In genomic region chr17:48587276-48588073, GRCh38 we compare ENCODE assay signal across 13 cellular contexts. TPM values are rescaled to one million over a fixed set of nuclear protein-coding genes. Genes with fewer than 3 reads are reported as not detected.
DNase-seq lines count a peak whose midpoint lies in the region; ATAC-seq and TF ChIP-seq lines count a peak whose summit lies in the region.
"Had no signal": no experiment of that assay in that cellular context is flagged by ENCODE, and none has a peak within 500 bp of the region (broad histone marks: within the 10 kb centered on the region; RNA-seq: fewer than 3 reads in every experiment).

No MANE protein-coding gene starts in this region.

- 74% methylated on average over 5 of the region's 5 CpGs for WGBS in esophagus muscularis mucosa
- WGBS in smooth muscle cell (ENCODE audit: low lambda C conversion rate): 64% methylated on average over 5 of the region's 5 CpGs

- no peak for TF ChIP-seq POLR2A in esophagus muscularis mucosa (IDR thresholded peaks at IDR 0.05; ENCODE audit: low read depth)

- ATAC-seq in HG02571 (IDR thresholded peaks at IDR 0.05; ENCODE audit: unreplicated experiment): no peak
- ATAC-seq: activated CD8-positive, alpha-beta T cell treated with anti-CD3 and anti-CD28 coated beads, Interleukin-2, amount 10 ng/mL, durations not matched to agents 7 days and 5 days had no signal

- no peak overlapping the region for H2AFZ ChIP-seq in smooth muscle cell (ENCODE audit: low read depth)

- H4K20me1 ChIP-seq in smooth muscle cell (ENCODE audit: low read depth): peaks cover 99% of the 10 kb centered on the region

- peaks cover 0 to 12% (median 0%) of the 10 kb centered on the region in 4 donors for H3K27me3 ChIP-seq in esophagus muscularis mucosa
- H3K27me3 ChIP-seq in smooth muscle cell (ENCODE audit: low read depth): peaks cover 77% of the 10 kb centered on the region

- H3K4me2 ChIP-seq in smooth muscle cell: peak overlapping the region; percentile 51

- TF ChIP-seq CTCF in esophagus muscularis mucosa (IDR thresholded peaks at IDR 0.05) (no peak), smooth muscle cell (IDR thresholded peaks at IDR 0.05; ENCODE audit: borderline replicate concordance, insufficient read depth, poor library complexity, severe bottlenecking) (no peak)

- H3K4me1 ChIP-seq in esophagus muscularis mucosa: peaks cover 36 to 60% (median 50%) of the 10 kb centered on the region in 4 donors
- no peaks in the 10 kb centered on the region for H3K4me1 ChIP-seq in smooth muscle cell (ENCODE audit: low read depth)

- H3K79me2 ChIP-seq in smooth muscle cell (ENCODE audit: low read depth): peaks cover 71% of the 10 kb centered on the region

- intact Hi-C loops in esophagus muscularis mucosa (cut with DNase I): no loop called here

- H3K4me3 ChIP-seq in esophagus muscularis mucosa: peak overlapping the region in 1 of 4 donors; percentile 74
- H3K4me3 ChIP-seq in smooth muscle cell: peak overlapping the region; percentile 14

- H3K27ac ChIP-seq in esophagus muscularis mucosa (replicated peaks in 1 of 4): peak overlapping the region; percentile 9 to 97 (median 72)
- no peak overlapping the region for H3K27ac ChIP-seq in smooth muscle cell (ENCODE audit: low read depth)
- H3K27ac ChIP-seq: HL-60 had no signal

- no peaks in the 10 kb centered on the region for H3F3A ChIP-seq in smooth muscle cell (ENCODE audit: low read depth)

- H3K36me3 ChIP-seq in esophagus muscularis mucosa: no peaks in the 10 kb centered on the region
- H3K36me3 ChIP-seq in smooth muscle cell (ENCODE audit: low read depth): no peaks in the 10 kb centered on the region

- TF ChIP-seq EP300 in esophagus muscularis mucosa (IDR thresholded peaks at IDR 0.05): no peak

- DNase-seq in NCI-H146 (lab: John Stamatoyannopoulos, UW) (peak; percentile 41), NCI-H146 treated with DMSO at 0.1 percent for 48 hours (lab: John Stamatoyannopoulos, UW; ENCODE audit: unreplicated experiment) (no peak), NCI-H510A treated with DMSO at 0.1 percent for 48 hours (lab: John Stamatoyannopoulos, UW) (peak; percentile 99), esophagus muscularis mucosa (ENCODE audit: extremely low spot score) (no peak), smooth muscle cell (lab: John Stamatoyannopoulos, UW; ENCODE audit: unreplicated experiment) (no peak), D341Med (ENCODE audit: low spot score) (no peak), T-helper 9 cell (no peak)
- DNase-seq: activated CD8-positive, alpha-beta T cell treated with anti-CD3 and anti-CD28 coated beads, Interleukin-2, amount 10 ng/mL, durations not matched to agents 7 days and 5 days; hippocampal formation; nucleus accumbens had no signal

- H3K9me3 ChIP-seq in esophagus muscularis mucosa (no peaks in the 10 kb centered on the region), smooth muscle cell (replicated peaks; ENCODE audit: low read depth) (no peaks in the 10 kb centered on the region)

- no peak overlapping the region for H3K9ac ChIP-seq in smooth muscle cell (ENCODE audit: low read depth)

RNA-seq across cellular contexts. Expression of gene HOXB3, which starts 2.6 kb away (rescaled TPM):
- 10 to 100 TPM; 10.8 to 34.9 (median 28.7) TPM for total RNA-seq in esophagus muscularis mucosa
- total RNA-seq in smooth muscle cell: 5.1 and 9.1 TPM in 2 replicates
- polyA plus RNA-seq in smooth muscle cell: 2.8 and 4.4 TPM in 2 replicates
- total RNA-seq: bronchial epithelial cell had no signal

RNA-seq across cellular contexts. Expression of gene HOXB5, which starts 6.1 kb away (rescaled TPM):
- total RNA-seq in esophagus muscularis mucosa: under 1 TPM; 0.17 to 0.83 (median 0.36) TPM
- 0.49 and 0.94 TPM in 2 replicates for total RNA-seq in smooth muscle cell
- polyA plus RNA-seq in smooth muscle cell: 1.4 and 1.8 TPM in 2 replicates
- total RNA-seq: activated CD8-positive, alpha-beta T cell treated with anti-CD3 and anti-CD28 coated beads, Interleukin-2, amount 10 ng/mL, durations not matched to agents 7 days and 5 days; bronchial epithelial cell had no signal

RNA-seq across cellular contexts. Expression of gene HOXB4, which starts 9.3 kb away (rescaled TPM):
- total RNA-seq in esophagus muscularis mucosa: 1 to 10 TPM; 3.5 to 8.3 (median 5.0) TPM
- 0.72 and 2.6 TPM in 2 replicates for total RNA-seq in smooth muscle cell
- 0.96 and 1.0 TPM in 2 replicates for polyA plus RNA-seq in smooth muscle cell
- total RNA-seq: bronchial epithelial cell had no signal

RNA-seq across cellular contexts. Expression of gene HOXB6, which starts 17.3 kb away (rescaled TPM):
- 1 to 10 TPM; 2.2 to 5.4 (median 2.9) TPM for total RNA-seq in esophagus muscularis mucosa
- 6.3 and 7.2 TPM in 2 replicates for total RNA-seq in smooth muscle cell
- polyA plus RNA-seq in smooth muscle cell: 9.3 and 10.3 TPM in 2 replicates
- total RNA-seq: activated CD8-positive, alpha-beta T cell treated with anti-CD3 and anti-CD28 coated beads, Interleukin-2, amount 10 ng/mL, durations not matched to agents 7 days and 5 days; bronchial epithelial cell had no signal

RNA-seq across cellular contexts. Expression of gene HOXB7, which starts 23.3 kb away (rescaled TPM):
- total RNA-seq in esophagus muscularis mucosa (1 to 10 TPM in 1 of 4 donors, under 1 TPM in 3; 0.52 to 1.7 (median 0.66) TPM), smooth muscle cell (13.7 and 16.1 TPM in 2 replicates)
- polyA plus RNA-seq in smooth muscle cell: 29.7 and 33.4 TPM in 2 replicates
- total RNA-seq: bronchial epithelial cell had no signal

Comparison
In these comparisons a context has a peak if more than half of its experiments do, and no peak if none do; other contexts are left out.
1. DNase-seq: peak in NCI-H146 (single experiment) and NCI-H510A treated with DMSO at 0.1 percent for 48 hours (single experiment); none in NCI-H146 treated with DMSO at 0.1 percent for 48 hours (single experiment), esophagus muscularis mucosa (single experiment), smooth muscle cell (single experiment), D341Med (single experiment) and T-helper 9 cell (single experiment).